9 cellular contexts compared by ENCODE assay signal in genomic region chr19:17304386-17305047, GRCh38. TPM values are rescaled to one million over a fixed set of nuclear protein-coding genes. Genes with fewer than 3 reads are reported as not detected.
DNase-seq lines count a peak whose midpoint lies in the region; ATAC-seq and TF ChIP-seq lines count a peak whose summit lies in the region.
"Had no signal": no experiment of that assay in that cellular context is flagged by ENCODE, and none has a peak within 500 bp of the region (broad histone marks: within the 10 kb centered on the region; RNA-seq: fewer than 3 reads in every experiment).

No MANE protein-coding gene starts in this region.

- no peaks in the 10 kb centered on the region for H3K27me3 ChIP-seq in heart left ventricle
- H3K27me3 ChIP-seq in mesenchymal stem cell (ENCODE audit: control insufficient read depth in 1 of 2, insufficient read depth in 1 of 2, low read length in 2 of 2) = no peaks in the 10 kb centered on the region
- no peaks in the 10 kb centered on the region for H3K27me3 ChIP-seq in upper lobe of right lung
- H3K27me3 ChIP-seq: MG63 had no signal

- WGBS in heart left ventricle, 4 donors = 53 to 60% (median 55%) methylated on average over 11 of the region's 11 CpGs
- WGBS in mesenchymal stem cell = 94% methylated on average over 11 of the region's 11 CpGs

- ATAC-seq in heart left ventricle (no peak), left cardiac atrium (no peak), upper lobe of right lung (no peak), HG03439 (IDR thresholded peaks at IDR 0.05; ENCODE audit: unreplicated experiment) (no peak), HG03039 (IDR thresholded peaks at IDR 0.05; ENCODE audit: unreplicated experiment) (no peak)

- DNase-seq in heart left ventricle (no peak), left cardiac atrium (no peak), mesenchymal stem cell (no peak), upper lobe of right lung (peak; percentile 79), NCI-H524 treated with DMSO at 0.1 percent for 48 hours (lab: John Stamatoyannopoulos, UW) (no peak)
- DNase-seq: MG63 had no signal

- TF ChIP-seq CTCF in heart left ventricle (IDR thresholded peaks at IDR 0.05) = no peak
- no peak for TF ChIP-seq CTCF in upper lobe of right lung (IDR thresholded peaks at IDR 0.05)

- TF ChIP-seq POLR2A in heart left ventricle (IDR thresholded peaks at IDR 0.05) = no peak

- no peak overlapping the region for H4K91ac ChIP-seq in mesenchymal stem cell (ENCODE audit: low read length)

- H3K4ac ChIP-seq in mesenchymal stem cell (ENCODE audit: low read depth in 1 of 2, low read length in 2 of 2) = peak overlapping the region in 1 of 2 experiments; percentile 62

- H3K9ac ChIP-seq in mesenchymal stem cell (ENCODE audit: low read length) = peak overlapping the region; percentile 94

- H3K14ac ChIP-seq in mesenchymal stem cell (ENCODE audit: low read length in 2 of 2) = no peak overlapping the region

- no peak overlapping the region for H3K23ac ChIP-seq in mesenchymal stem cell (ENCODE audit: low read length in 2 of 2)

- H3K4me2 ChIP-seq in mesenchymal stem cell (ENCODE audit: low read length, poor library complexity, severe bottlenecking) = no peak overlapping the region

- H3K4me1 ChIP-seq in heart left ventricle (peaks cover 3 to 52% (median 35%) of the 10 kb centered on the region in 12 donors), mesenchymal stem cell (ENCODE audit: control insufficient read depth, insufficient read depth, low read depth, low read length) (peaks cover 32% of the 10 kb centered on the region), upper lobe of right lung (peaks cover 34% of the 10 kb centered on the region)

- H3K4me3 ChIP-seq in heart left ventricle (no peak overlapping the region), mesenchymal stem cell (ENCODE audit: insufficient read depth in 1 of 2, low read depth in 1 of 2, low read length in 2 of 2) (peak overlapping the region in 1 of 2 experiments; percentile 95), upper lobe of right lung (no peak overlapping the region)

- no peaks in the 10 kb centered on the region for H3K9me3 ChIP-seq in heart left ventricle
- no peaks in the 10 kb centered on the region for H3K9me3 ChIP-seq in mesenchymal stem cell (ENCODE audit: control insufficient read depth, low read length)
- H3K9me3 ChIP-seq in upper lobe of right lung = no peaks in the 10 kb centered on the region
- H3K9me3 ChIP-seq: MG63 had no signal

- H3K36me3 ChIP-seq in heart left ventricle (peaks cover 0 to 15% (median 0%) of the 10 kb centered on the region in 9 donors), mesenchymal stem cell (ENCODE audit: control insufficient read depth in 1 of 2, insufficient read depth in 2 of 2, low read depth in 1 of 2, low read length in 2 of 2) (peaks cover 0 to 24% of the 10 kb centered on the region in 2 experiments), upper lobe of right lung (no peaks in the 10 kb centered on the region)
- H3K36me3 ChIP-seq: MG63 had no signal

- peak overlapping the region in 1 of 2 experiments; percentile 50 for H3K18ac ChIP-seq in mesenchymal stem cell (ENCODE audit: low read depth in 1 of 2, low read length in 2 of 2)

- H2BK5ac ChIP-seq in mesenchymal stem cell (ENCODE audit: low read depth, low read length, poor library complexity, severe bottlenecking) = no peak overlapping the region

- H3K27ac ChIP-seq in heart left ventricle (peak overlapping the region; percentile 49 to 97 (median 95)), angular gyrus (ENCODE audit: low read depth, low read length) (peak overlapping the region; percentile 87), mesenchymal stem cell (ENCODE audit: low read length, poor library complexity, severe bottlenecking) (peak overlapping the region; percentile 78), upper lobe of right lung (peak overlapping the region; percentile 94)

- peak overlapping the region; percentile 34 to 86 for H2BK12ac ChIP-seq in mesenchymal stem cell (ENCODE audit: low read length in 2 of 2)

- no peak overlapping the region for H2BK120ac ChIP-seq in mesenchymal stem cell (ENCODE audit: low read depth, low read length)

- H4K8ac ChIP-seq in mesenchymal stem cell (ENCODE audit: low read length) = no peak overlapping the region

- no peak overlapping the region for H2BK15ac ChIP-seq in mesenchymal stem cell (ENCODE audit: low read depth, poor library complexity, severe bottlenecking)

- peak overlapping the region; percentile 36 for H2AK5ac ChIP-seq in mesenchymal stem cell (ENCODE audit: low read length, severe bottlenecking)

- no peak overlapping the region for H2AFZ ChIP-seq in mesenchymal stem cell (ENCODE audit: low read depth, low read length)

- intact Hi-C loops in heart left ventricle (cut with DNase I) = loop anchor here in 1 of 10 donors (2.0 kb wide), 1 partner anchor 32 kb away; the partner anchor contains the start of gene GTPBP3
- intact Hi-C loops in left cardiac atrium (cut with DNase I) = loop anchor here in 1 of 2 donors (5.0 kb wide), 1 partner anchor 38 kb away; no protein-coding TSS in a partner anchor
- intact Hi-C loops in upper lobe of right lung (cut with DNase I) = no loop called here

- peaks cover 33% of the 10 kb centered on the region for H3K79me1 ChIP-seq in mesenchymal stem cell (replicated peaks; ENCODE audit: low read length, poor library complexity, severe bottlenecking)

RNA-seq across cellular contexts. Expression of gene MRPL34, which starts 1.2 kb away (rescaled TPM):
- total RNA-seq in heart left ventricle (100 to 1,000 TPM in 8 of 9 donors, 10 to 100 TPM in 1; 97.8 to 389 (median 174) TPM), left cardiac atrium (100 to 1,000 TPM; 147 to 152 TPM), upper lobe of right lung (84.9 TPM)
- polyA plus RNA-seq in heart left ventricle = 100 to 1,000 TPM; 296 to 325 TPM
- polyA plus RNA-seq in mesenchymal stem cell (2013, experiment 1 of 2) = 81.3 TPM
- 83.5 TPM for polyA plus RNA-seq in mesenchymal stem cell (2013, experiment 2 of 2)

RNA-seq across cellular contexts. Expression of gene ABHD8, which starts 1.3 kb away (rescaled TPM):
- 10 to 100 TPM in 5 of 9 donors, 1 to 10 TPM in 4; 7.4 to 21.8 (median 10.3) TPM for total RNA-seq in heart left ventricle
- 10 to 100 TPM; 11.6 to 19.2 TPM for polyA plus RNA-seq in heart left ventricle
- 10 to 100 TPM; 11.2 to 11.6 TPM for total RNA-seq in left cardiac atrium
- polyA plus RNA-seq in mesenchymal stem cell (2013, experiment 1 of 2) = 5.3 TPM
- polyA plus RNA-seq in mesenchymal stem cell (2013, experiment 2 of 2) = 5.1 TPM
- 17.1 TPM for total RNA-seq in upper lobe of right lung

RNA-seq across cellular contexts. Expression of gene DDA1, which starts 4.8 kb away (rescaled TPM):
- 10 to 100 TPM; 13.9 to 47.1 (median 35.7) TPM for total RNA-seq in heart left ventricle
- polyA plus RNA-seq in heart left ventricle = 10 to 100 TPM; 64.8 to 84.6 TPM
- 10 to 100 TPM; 27.5 to 33.3 TPM for total RNA-seq in left cardiac atrium
- 151 TPM for polyA plus RNA-seq in mesenchymal stem cell (2013, experiment 1 of 2)
- 152 TPM for polyA plus RNA-seq in mesenchymal stem cell (2013, experiment 2 of 2)
- total RNA-seq in upper lobe of right lung = 30.4 TPM

RNA-seq across cellular contexts. Expression of gene ANKLE1, which starts 22.8 kb away (rescaled TPM):
- total RNA-seq in heart left ventricle = under 1 TPM in 7 of 9 donors, not detected in 2; 0.07 to 0.44 (median 0.23) TPM
- under 1 TPM; 0.08 to 0.36 TPM for polyA plus RNA-seq in heart left ventricle
- total RNA-seq in left cardiac atrium = under 1 TPM; 0.37 to 0.47 TPM
- polyA plus RNA-seq in mesenchymal stem cell (2013, experiment 1 of 2) = 0.36 TPM
- polyA plus RNA-seq in mesenchymal stem cell (2013, experiment 2 of 2) = 0.34 TPM
- total RNA-seq in upper lobe of right lung = 0.64 TPM

RNA-seq across cellular contexts. Expression of gene ANO8, which starts 30.1 kb away (rescaled TPM):
- total RNA-seq in heart left ventricle (10 to 100 TPM in 2 of 9 donors, 1 to 10 TPM in 7; 6.4 to 11.0 (median 7.9) TPM), left cardiac atrium (1 to 10 TPM; 9.5 to 10.0 TPM), upper lobe of right lung (14.6 TPM)
- polyA plus RNA-seq in heart left ventricle = 1 to 10 TPM; 4.8 to 8.3 TPM
- 5.5 TPM for polyA plus RNA-seq in mesenchymal stem cell (2013, experiment 1 of 2)
- 5.3 TPM for polyA plus RNA-seq in mesenchymal stem cell (2013, experiment 2 of 2)
